ENCODE assay signal across 13 cellular contexts in genomic region chr2:15170068-15170775, GRCh38.
DNase-seq lines count a peak whose midpoint lies in the region; ATAC-seq, FAIRE-seq and TF ChIP-seq lines count a peak whose summit lies in the region.
"Had no signal": no experiment of that assay in that cellular context is flagged by ENCODE, and none has a peak within 500 bp of the region (broad histone marks: within the 10 kb centered on the region; RNA-seq: fewer than 3 reads in every experiment).

No MANE protein-coding gene starts in this region.

- no TSS peak for BruUV-seq in MCF 10A (replicated peaks; lab: Mats Ljungman, UMichigan)
- no TSS peak for BruUV-seq in endothelial cell of umbilical vein (replicated peaks; lab: Mats Ljungman, UMichigan)

- peaks cover 17% of the 10 kb centered on the region for H3K4me1 Mint-ChIP-seq in MCF 10A (ENCODE audit: insufficient read depth, unreplicated experiment)

- DNase-seq in MCF 10A (ENCODE audit: unreplicated experiment) (no peak), breast epithelium (ENCODE audit: low spot score in 2 of 2) (no peak), endothelial cell of umbilical vein (ENCODE audit: low read depth, low spot score) (peak; percentile 66), lower lobe of right lung (no peak), upper lobe of right lung (no peak), G401 (ENCODE audit: low spot score) (no peak), left colon (no peak), HAP-1 (ENCODE audit: low spot score in 2 of 2) (no peak)
- DNase-seq: activated CD4-positive, alpha-beta T cell treated with anti-CD3 and anti-CD28 coated beads for 36 hours; stimulated activated CD4-positive, alpha-beta T cell treated with anti-CD3 and anti-CD28 coated beads, Interleukin-2, amount 100 ng/mL, for 48 hours; substantia nigra had no signal

- ATAC-seq in lower lobe of right lung (peak in 1 of 2 donors; percentile 7), upper lobe of right lung (peak; percentile 25), left colon (no peak)
- ATAC-seq: activated CD4-positive, alpha-beta T cell treated with anti-CD3 and anti-CD28 coated beads for 36 hours; activated naive CD4-positive, alpha-beta T cell treated with anti-CD3 and anti-CD28 coated beads, Interleukin-2, amount 50 U/mL, for 72 hours had no signal

- no peaks in the 10 kb centered on the region for H3K27me3 ChIP-seq in breast epithelium
- no peaks in the 10 kb centered on the region for H3K27me3 ChIP-seq in endothelial cell of umbilical vein (ENCODE audit: control insufficient read depth in 2 of 2, insufficient read depth in 2 of 2, low read length in 2 of 2)
- no peaks in the 10 kb centered on the region for H3K27me3 ChIP-seq in lower lobe of right lung (ENCODE audit: low read depth)
- no peaks in the 10 kb centered on the region for H3K27me3 ChIP-seq in upper lobe of right lung
- H3K27me3 ChIP-seq in HAP-1 (ENCODE audit: low read depth) = no peaks in the 10 kb centered on the region

- H4K20me1 ChIP-seq in endothelial cell of umbilical vein (replicated peaks; ENCODE audit: control insufficient read depth, extremely low read depth, insufficient read depth, low read length) = no peaks in the 10 kb centered on the region

- H3K27me3 Mint-ChIP-seq in MCF 10A (ENCODE audit: insufficient read depth, unreplicated experiment) = no peaks in the 10 kb centered on the region

- H3K36me3 ChIP-seq in breast epithelium (peaks cover 4% of the 10 kb centered on the region), endothelial cell of umbilical vein (ENCODE audit: control insufficient read depth in 2 of 2, extremely low read depth in 1 of 2, insufficient read depth in 2 of 2, low read length in 2 of 2) (no peaks in the 10 kb centered on the region), lower lobe of right lung (peaks cover 6% of the 10 kb centered on the region), upper lobe of right lung (no peaks in the 10 kb centered on the region), HAP-1 (replicated peaks) (no peaks in the 10 kb centered on the region)

- CTCF ChIA-PET in MCF 10A (lab: Yijun Ruan, JAX) = interaction anchor here (0.9 kb wide), 1 partner anchor 10 kb away, joined by 3 read pairs; no protein-coding TSS in a partner anchor
- CTCF ChIA-PET in endothelial cell of umbilical vein (lab: Charles Lee) = interaction anchor here (0.8 to 2.2 kb wide), 4 partner anchors 8 to 407 kb away, joined by 3 to 12 read pairs (median 4); no protein-coding TSS in a partner anchor

- TF ChIP-seq CTCF in MCF 10A (IDR thresholded peaks at IDR 0.05; ENCODE audit: unreplicated experiment) = no peak
- TF ChIP-seq CTCF in breast epithelium (IDR thresholded peaks at IDR 0.05) = no peak
- TF ChIP-seq CTCF in endothelial cell of umbilical vein (IDR thresholded peaks at IDR 0.05; ENCODE audit: extremely low read depth in 1 of 2, insufficient read depth in 1 of 2, low read depth in 1 of 2, low read length in 2 of 2) = no peak
- TF ChIP-seq CTCF in lower lobe of right lung (IDR thresholded peaks at IDR 0.05) = no peak
- TF ChIP-seq CTCF in upper lobe of right lung (IDR thresholded peaks at IDR 0.05) = no peak

- in situ Hi-C loops in G401 (cut with HindIII; ENCODE audit: low sequenced_read_pairs) = no loop called here
- in situ Hi-C loops in HAP-1 (cut with MboI; ENCODE audit: low sequenced_read_pairs) = no loop called here

- dilution Hi-C loops in endothelial cell of umbilical vein (cut with MboI; ENCODE audit: extremely low pct_ligation_motif_present, low sequenced_read_pairs) = no loop called here

- H3K79me2 ChIP-seq in endothelial cell of umbilical vein (ENCODE audit: control insufficient read depth, insufficient read depth, low read length) = no peaks in the 10 kb centered on the region

- no peak for TF ChIP-seq POLR2A in breast epithelium (IDR thresholded peaks at IDR 0.05)
- peak; percentile 13 for TF ChIP-seq POLR2A in endothelial cell of umbilical vein (IDR thresholded peaks at IDR 0.05; ENCODE audit: low read depth, low read length)

- no peaks in the 10 kb centered on the region for H3K4me1 ChIP-seq in breast epithelium
- H3K4me1 ChIP-seq in endothelial cell of umbilical vein (ENCODE audit: control insufficient read depth, extremely low read depth, insufficient read depth, low read length) = peaks cover 24% of the 10 kb centered on the region
- H3K4me1 ChIP-seq in lower lobe of right lung = no peaks in the 10 kb centered on the region
- no peaks in the 10 kb centered on the region for H3K4me1 ChIP-seq in upper lobe of right lung
- H3K4me1 ChIP-seq in HAP-1 = no peaks in the 10 kb centered on the region

- H3K9me3 ChIP-seq in breast epithelium = no peaks in the 10 kb centered on the region
- no peaks in the 10 kb centered on the region for H3K9me3 ChIP-seq in endothelial cell of umbilical vein (replicated peaks; ENCODE audit: control insufficient read depth, insufficient read depth, low read length)
- H3K9me3 ChIP-seq in lower lobe of right lung = no peaks in the 10 kb centered on the region
- no peaks in the 10 kb centered on the region for H3K9me3 ChIP-seq in upper lobe of right lung
- no peaks in the 10 kb centered on the region for H3K9me3 ChIP-seq in HAP-1

- intact Hi-C loops in MCF 10A (cut with micrococcal nuclease) (no loop called here), breast epithelium (cut with DNase I; ENCODE audit: low total_unique reads) (no loop called here), endothelial cell of umbilical vein (cut with micrococcal nuclease) (loop anchor here (1.0 kb wide), 4 partner anchors 54 to 421 kb away; partner anchors contain the start of genes DDX1 and NBAS), lower lobe of right lung (cut with DNase I) (no loop called here), upper lobe of right lung (cut with DNase I) (no loop called here), left colon (cut with DNase I, micrococcal nuclease) (no loop called here)

- peak overlapping the region; percentile 75 for H3K4me2 ChIP-seq in endothelial cell of umbilical vein (ENCODE audit: insufficient read depth, low read length)

- no peaks in the 10 kb centered on the region for H3K9me3 Mint-ChIP-seq in MCF 10A (ENCODE audit: unreplicated experiment)
- H3K9me3 Mint-ChIP-seq: activated naive CD4-positive, alpha-beta T cell treated with anti-CD3 and anti-CD28 coated beads, Interleukin-2, amount 50 U/mL, for 72 hours had no signal

- H3K9ac ChIP-seq in endothelial cell of umbilical vein (replicated peaks; ENCODE audit: extremely low read depth, insufficient read depth, low read length) = peak overlapping the region; percentile 68

- peak overlapping the region; percentile 83 for H3K27ac Mint-ChIP-seq in MCF 10A (ENCODE audit: low read depth, unreplicated experiment)
- H3K27ac Mint-ChIP-seq: activated CD4-positive, alpha-beta T cell treated with anti-CD3 and anti-CD28 coated beads for 36 hours had no signal

- peaks cover 9% of the 10 kb centered on the region for H3K36me3 Mint-ChIP-seq in MCF 10A (ENCODE audit: insufficient read depth, unreplicated experiment)

- H3K27ac ChIP-seq in breast epithelium = no peak overlapping the region
- H3K27ac ChIP-seq in endothelial cell of umbilical vein (ENCODE audit: insufficient read depth, low read depth, low read length) = peak overlapping the region; percentile 94
- H3K27ac ChIP-seq in lower lobe of right lung = peak overlapping the region; percentile 74
- peak overlapping the region; percentile 59 for H3K27ac ChIP-seq in upper lobe of right lung
- H3K27ac ChIP-seq: 22Rv1 had no signal

- H3K9me1 ChIP-seq in endothelial cell of umbilical vein (replicated peaks; ENCODE audit: control insufficient read depth, extremely low read depth, insufficient read depth, low read length) = no peaks in the 10 kb centered on the region

- peak overlapping the region; percentile 32 for H3K4me3 Mint-ChIP-seq in MCF 10A (ENCODE audit: unreplicated experiment)
- H3K4me3 Mint-ChIP-seq: activated CD4-positive, alpha-beta T cell treated with anti-CD3 and anti-CD28 coated beads for 36 hours had no signal

- POLR2A ChIA-PET in MCF 10A (lab: Yijun Ruan, JAX) = interaction anchor here (0.6 kb wide), 1 partner anchor 390 kb away, joined by 3 read pairs; no protein-coding TSS in a partner anchor
- POLR2A ChIA-PET in endothelial cell of umbilical vein (lab: Charles Lee) = no interaction called here

- H2AFZ ChIP-seq in endothelial cell of umbilical vein (ENCODE audit: low read depth, low read length) = peak overlapping the region; percentile 45

- no peak overlapping the region for H3K4me3 ChIP-seq in breast epithelium
- peak overlapping the region in 1 of 3 experiments; percentile 20 for H3K4me3 ChIP-seq in endothelial cell of umbilical vein (replicated peaks in 1 of 3; ENCODE audit: insufficient read depth in 1 of 3, low read depth in 1 of 3, low read length in 3 of 3)
- H3K4me3 ChIP-seq in lower lobe of right lung = no peak overlapping the region
- no peak overlapping the region for H3K4me3 ChIP-seq in upper lobe of right lung
- H3K4me3 ChIP-seq in HAP-1 = no peak overlapping the region

- FAIRE-seq in endothelial cell of umbilical vein (lab: Jason Lieb, UNC) = peak; percentile 78

TF ChIP-seq in endothelial cell of umbilical vein, 7 proteins besides CTCF, POLR2A, EP300 and RAD21:
- TF ChIP-seq JUN (IDR thresholded peaks at IDR 0.05; ENCODE audit: borderline replicate concordance, insufficient read depth, insufficient read length, low read depth) (peak; percentile 17), MYC (IDR thresholded peaks at IDR 0.05; ENCODE audit: low read depth, low read length) (no peak), MAX (IDR thresholded peaks at IDR 0.05; ENCODE audit: insufficient read depth, insufficient read length) (no peak), FOS (IDR thresholded peaks at IDR 0.05; ENCODE audit: borderline replicate concordance, insufficient read depth, low read length) (peak; percentile 23), EZH2 (IDR thresholded peaks at IDR 0.05; ENCODE audit: borderline replicate concordance, low read depth, low read length, severe bottlenecking) (no peak), POLR2AphosphoS5 (IDR thresholded peaks at IDR 0.05; ENCODE audit: insufficient read depth, low read depth, low read length) (peak; percentile 16), GATA2 (IDR thresholded peaks at IDR 0.05; ENCODE audit: insufficient read depth, insufficient read length, low read depth, low read length) (peak; percentile 76)
TF ChIP-seq in endothelial cell of umbilical vein: peak in this region for 4.

Comparison
In these comparisons a context has a peak if more than half of its experiments do, and no peak if none do; other contexts are left out.
1. H3K27ac ChIP-seq: peak in endothelial cell of umbilical vein (single experiment), lower lobe of right lung (single experiment) and upper lobe of right lung (single experiment); none in breast epithelium (0 of 2).